17 cellular contexts compared by ENCODE assay signal in the genomic region with DNA sequence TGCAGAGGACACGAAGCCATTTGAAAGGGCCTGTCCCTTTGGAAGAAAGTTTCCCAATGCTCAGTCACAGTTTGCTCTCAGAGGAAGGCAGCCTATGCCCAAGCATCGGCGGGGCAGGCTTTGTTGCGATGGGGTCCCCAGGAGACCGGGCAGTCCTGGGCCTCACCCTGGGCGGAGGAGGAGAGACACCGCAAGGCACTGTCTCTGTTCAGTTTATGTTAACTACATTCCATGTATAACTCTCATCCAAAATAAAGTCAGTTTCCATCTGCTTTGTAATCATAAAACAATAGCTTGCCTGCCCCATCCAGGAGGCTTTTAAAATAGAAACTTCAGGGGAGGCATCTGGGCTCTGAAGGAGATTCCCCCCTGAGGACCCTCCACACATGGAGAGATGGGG.
A peak's percentile ranks its signal among the peaks of the same experiment; 100 is the strongest.
DNase-seq lines count a peak whose midpoint lies in the region; ATAC-seq and TF ChIP-seq lines count a peak whose summit lies in the region.
"Had no signal": no experiment of that assay in that cellular context is flagged by ENCODE, and none has a peak within 500 bp of the region (broad histone marks: within the 10 kb centered on the region; RNA-seq: fewer than 3 reads in every experiment).

No MANE protein-coding gene starts in this region.

- intact Hi-C loops in posterior vena cava (cut with DNase I): no loop called here

- H3K4me3 ChIP-seq in AG10803 (ENCODE audit: low read length) (no peak overlapping the region), coronary artery (no peak overlapping the region)
- H3K4me3 ChIP-seq: cardiac muscle cell, hepatocyte, psoas muscle, SJCRH30, vagina had no signal

- DNase-seq in AG10803 (ENCODE audit: low read depth): peak; percentile 56
- DNase-seq in HCEC 1CT: peak; percentile 9
- no peak for DNase-seq in coronary artery (ENCODE audit: low spot score)
- DNase-seq in posterior vena cava (ENCODE audit: low spot score): peak; percentile 77
- no peak for DNase-seq in NCI-H774 (lab: John Stamatoyannopoulos, UW)
- DNase-seq: GDM1, mammary epithelial cell, natural killer cell, NCI-H2029, psoas muscle had no signal

- peak overlapping the region; percentile 41 to 56 for H3K27ac ChIP-seq in coronary artery
- H3K27ac ChIP-seq: cardiac muscle cell, hepatocyte, psoas muscle, SJCRH30, vagina had no signal

- TF ChIP-seq CTCF in AG10803 (conservative IDR thresholded peaks at IDR 0.05; ENCODE audit: low read length) (no peak), coronary artery (IDR thresholded peaks at IDR 0.05) (no peak)

- no peak for ATAC-seq in HG03457 (IDR thresholded peaks at IDR 0.05; ENCODE audit: unreplicated experiment)
- no peak for ATAC-seq in HG03571 (IDR thresholded peaks at IDR 0.05; ENCODE audit: unreplicated experiment)
- no peak for ATAC-seq in HG03342 (IDR thresholded peaks at IDR 0.05; ENCODE audit: unreplicated experiment)
- ATAC-seq: psoas muscle had no signal

Comparison
In these comparisons a context has a peak if more than half of its experiments do, and no peak if none do; other contexts are left out.
1. DNase-seq: peak in AG10803 (single experiment), HCEC 1CT (single experiment) and posterior vena cava (single experiment); none in coronary artery (single experiment) and NCI-H774 (single experiment).